Comparison of ENCODE assay signal across 1 cellular context in the genomic region with DNA sequence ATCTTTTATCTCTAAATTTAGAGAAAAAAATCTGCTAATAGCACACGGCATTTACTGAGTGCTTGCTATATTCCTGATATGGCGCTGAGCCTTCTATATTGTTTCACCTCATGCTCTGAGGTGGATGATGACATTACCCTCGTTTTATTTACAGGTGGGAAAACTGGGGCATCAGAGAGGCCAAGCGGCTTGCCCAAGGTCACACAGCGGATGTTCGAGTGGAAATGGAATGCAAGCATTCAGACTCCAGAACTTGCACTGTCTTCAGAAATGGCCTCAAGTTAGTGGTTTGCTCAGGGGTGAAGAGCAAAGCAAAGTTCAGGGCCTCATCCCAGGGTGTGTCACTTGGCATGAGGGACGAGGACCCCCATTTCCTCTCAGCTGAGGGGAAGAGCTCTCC.
TF ChIP-seq lines count a peak whose summit lies in the region.

No MANE protein-coding gene starts in this region.

TF ChIP-seq in endothelial cell of umbilical vein, 7 proteins besides CTCF, POLR2A, EP300 and RAD21:
- TF ChIP-seq EZH2 (IDR thresholded peaks at IDR 0.05; ENCODE audit: borderline replicate concordance, low read depth, low read length, severe bottlenecking): no peak
- TF ChIP-seq POLR2AphosphoS5 (IDR thresholded peaks at IDR 0.05; ENCODE audit: insufficient read depth, low read depth, low read length): no peak
- no peak for TF ChIP-seq FOS (IDR thresholded peaks at IDR 0.05; ENCODE audit: borderline replicate concordance, insufficient read depth, low read length)
- TF ChIP-seq, protein P1, sequence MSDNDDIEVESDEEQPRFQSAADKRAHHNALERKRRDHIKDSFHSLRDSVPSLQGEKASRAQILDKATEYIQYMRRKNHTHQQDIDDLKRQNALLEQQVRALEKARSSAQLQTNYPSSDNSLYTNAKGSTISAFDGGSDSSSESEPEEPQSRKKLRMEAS (IDR thresholded peaks at IDR 0.05; ENCODE audit: insufficient read depth, insufficient read length): no peak
